8 cellular contexts compared by ENCODE assay signal in genomic region chr17:18314059-18314730, GRCh38. TPM values are rescaled to one million over a fixed set of nuclear protein-coding genes. Genes with fewer than 3 reads are reported as not detected.
DNase-seq lines count a peak whose midpoint lies in the region; ATAC-seq and TF ChIP-seq lines count a peak whose summit lies in the region.

No MANE protein-coding gene starts in this region.

- peak overlapping the region; percentile 95 for H3K4me3 Mint-ChIP-seq in T-helper 2 cell treated with Interferon-gamma antibody and Interleukin-4, amounts not matched to agents 5 μg/mL and 100 μg/mL, for 36 hours

- peak overlapping the region; percentile 99 for H3K4me2 ChIP-seq in osteoblast (ENCODE audit: insufficient read depth, low read length)

- no peaks in the 10 kb centered on the region for H3K9me3 ChIP-seq in osteoblast (ENCODE audit: low read depth, low read length)

- no peaks in the 10 kb centered on the region for H3K27me3 Mint-ChIP-seq in T-helper 2 cell treated with Interferon-gamma antibody and Interleukin-4, amounts not matched to agents 5 μg/mL and 100 μg/mL, for 36 hours (ENCODE audit: low read depth)

- H3K4me1 Mint-ChIP-seq in T-helper 2 cell treated with Interferon-gamma antibody and Interleukin-4, amounts not matched to agents 5 μg/mL and 100 μg/mL, for 36 hours (ENCODE audit: low read depth) = peaks cover 54% of the 10 kb centered on the region

- peak overlapping the region; percentile 93 for H3K27ac ChIP-seq in osteoblast (ENCODE audit: low read depth, low read length)

- peak; percentile 13 for ATAC-seq in GM18508 (IDR thresholded peaks at IDR 0.05; ENCODE audit: insufficient read depth, unreplicated experiment)
- ATAC-seq in HG02970 (IDR thresholded peaks at IDR 0.05; ENCODE audit: low FRiP score, unreplicated experiment) = peak; percentile 17

- H3K9me3 Mint-ChIP-seq in T-helper 2 cell treated with Interferon-gamma antibody and Interleukin-4, amounts not matched to agents 5 μg/mL and 100 μg/mL, for 36 hours = no peaks in the 10 kb centered on the region

- H3K36me3 Mint-ChIP-seq in T-helper 2 cell treated with Interferon-gamma antibody and Interleukin-4, amounts not matched to agents 5 μg/mL and 100 μg/mL, for 36 hours (ENCODE audit: low read depth) = peaks cover 47% of the 10 kb centered on the region

- peaks cover 91% of the 10 kb centered on the region for H3K79me2 ChIP-seq in osteoblast (ENCODE audit: insufficient read depth, low read length)

- H3K4me1 ChIP-seq in osteoblast (ENCODE audit: insufficient read depth, low read length) = peaks cover 37% of the 10 kb centered on the region

- TF ChIP-seq CTCF in fibroblast of mammary gland (conservative IDR thresholded peaks at IDR 0.05; ENCODE audit: control insufficient read depth, insufficient read depth, low read depth, low read length) (no peak), osteoblast (IDR thresholded peaks at IDR 0.05; ENCODE audit: extremely low read depth, low read depth, low read length) (no peak)

- peak overlapping the region; percentile 95 for H2AFZ ChIP-seq in osteoblast (ENCODE audit: low read length)

- peaks cover 35% of the 10 kb centered on the region for H3K36me3 ChIP-seq in osteoblast (ENCODE audit: insufficient read depth, low read length)

- H3K27me3 ChIP-seq in osteoblast (ENCODE audit: insufficient read depth, low read length) = no peaks in the 10 kb centered on the region

- DNase-seq in T-helper 2 cell treated with Interferon-gamma antibody and Interleukin-4, amounts not matched to agents 5 μg/mL and 100 μg/mL, for 36 hours (ENCODE audit: low spot score) = no peak
- no peak for DNase-seq in fibroblast of mammary gland (ENCODE audit: low read depth)
- DNase-seq in osteoblast (ENCODE audit: insufficient read length, low spot score, missing footprints) = peak; percentile 47
- DNase-seq in NCI-H345 (lab: John Stamatoyannopoulos, UW) = no peak
- DNase-seq in NCI-H1694 (lab: John Stamatoyannopoulos, UW) = no peak
- no peak for DNase-seq in iPS-NIHi11 (ENCODE audit: low spot score)

- H3K27ac Mint-ChIP-seq in T-helper 2 cell treated with Interferon-gamma antibody and Interleukin-4, amounts not matched to agents 5 μg/mL and 100 μg/mL, for 36 hours = peak overlapping the region; percentile 99

- H4K20me1 ChIP-seq in osteoblast (ENCODE audit: insufficient read depth, low read length) = peaks cover 43% of the 10 kb centered on the region

- peak overlapping the region; percentile 96 for H3K4me3 ChIP-seq in fibroblast of mammary gland (ENCODE audit: control insufficient read depth, low read depth, low read length)
- H3K4me3 ChIP-seq in osteoblast (ENCODE audit: insufficient read depth, low read length) = peak overlapping the region; percentile 96

RNA-seq across cellular contexts. Expression of gene TOP3A, which starts 0.6 kb away (rescaled TPM):
- total RNA-seq in osteoblast = 36.2 and 39.5 TPM in 2 replicates

RNA-seq across cellular contexts. Expression of gene SMCR8, which starts 0.9 kb away (rescaled TPM):
- total RNA-seq in osteoblast = 22.1 TPM in 2 replicates

RNA-seq across cellular contexts. Expression of gene SHMT1, which starts 49.2 kb away (rescaled TPM):
- 19.5 and 26.5 TPM in 2 replicates for total RNA-seq in osteoblast

RNA-seq across cellular contexts. Expression of gene MIEF2, which starts 53.7 kb away (rescaled TPM):
- 14.5 and 16.5 TPM in 2 replicates for total RNA-seq in osteoblast

RNA-seq across cellular contexts. Expression of gene FLII, which starts 55.7 kb away (rescaled TPM):
- 208 and 212 TPM in 2 replicates for total RNA-seq in osteoblast
